18 cellular contexts compared by ENCODE assay signal in the genomic region with DNA sequence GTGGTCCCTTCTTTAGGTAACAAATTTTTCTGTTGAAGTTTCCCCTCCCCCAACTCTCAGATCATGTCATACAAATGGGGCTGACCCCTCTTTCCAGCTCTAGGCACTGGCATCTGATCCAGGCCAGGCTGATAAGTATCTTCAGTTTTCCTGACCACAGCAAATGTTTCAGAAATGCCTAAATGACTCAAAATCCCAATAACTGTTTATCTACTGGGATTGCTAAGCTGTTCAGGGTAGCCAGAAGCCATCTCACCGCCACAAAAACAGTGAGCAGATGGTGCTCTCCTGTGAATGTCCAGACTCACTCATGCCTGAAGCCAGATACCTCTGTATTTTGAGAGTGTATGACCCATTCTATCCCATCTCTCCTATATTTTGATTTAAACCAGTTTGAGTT. TPM values are rescaled to one million over a fixed set of nuclear protein-coding genes. Genes with fewer than 3 reads are reported as not detected.
"Had no signal": no experiment of that assay in that cellular context is flagged by ENCODE, and none has a peak within 500 bp of the region (broad histone marks: within the 10 kb centered on the region; RNA-seq: fewer than 3 reads in every experiment).

No MANE protein-coding gene starts in this region.

- H3K4me3 ChIP-seq: breast epithelium, esophagus squamous epithelium, heart right ventricle, psoas muscle, right lobe of liver, spleen had no signal

- H3K4me1 Mint-ChIP-seq: activated naive CD4-positive, alpha-beta T cell treated with anti-CD3 and anti-CD28 coated beads, Interleukin-2, amount 50 U/mL, for 24 hours; naive thymus-derived CD4-positive, alpha-beta T cell; stimulated activated memory B cell treated with anti-CD40 and anti-IgM and Interleukin-4, amounts not matched to agents 10 μg/mL and 1 μg/mL and 100 μg/mL, for 72 hours had no signal

- H3K27me3 Mint-ChIP-seq: stimulated activated memory B cell treated with anti-CD40 and anti-IgM and Interleukin-4, amounts not matched to agents 10 μg/mL and 1 μg/mL and 100 μg/mL, for 72 hours had no signal

- FAIRE-seq: frontal cortex, islet of Langerhans had no signal

- H3K9me3 Mint-ChIP-seq: activated naive CD4-positive, alpha-beta T cell treated with anti-CD3 and anti-CD28 coated beads, Interleukin-2, amount 50 U/mL, for 24 hours; stimulated activated memory B cell treated with anti-CD40 and anti-IgM and Interleukin-4, amounts not matched to agents 10 μg/mL and 1 μg/mL and 100 μg/mL, for 72 hours had no signal

- H3K36me3 ChIP-seq: breast epithelium, esophagus squamous epithelium, heart right ventricle, right lobe of liver, spleen had no signal

- H3K36me3 Mint-ChIP-seq: activated naive CD4-positive, alpha-beta T cell treated with anti-CD3 and anti-CD28 coated beads, Interleukin-2, amount 50 U/mL, for 24 hours; stimulated activated memory B cell treated with anti-CD40 and anti-IgM and Interleukin-4, amounts not matched to agents 10 μg/mL and 1 μg/mL and 100 μg/mL, for 72 hours had no signal

- H3K27ac Mint-ChIP-seq: activated naive CD4-positive, alpha-beta T cell treated with anti-CD3 and anti-CD28 coated beads, Interleukin-2, amount 50 U/mL, for 24 hours; naive thymus-derived CD4-positive, alpha-beta T cell; stimulated activated memory B cell treated with anti-CD40 and anti-IgM and Interleukin-4, amounts not matched to agents 10 μg/mL and 1 μg/mL and 100 μg/mL, for 72 hours had no signal

- H3K4me3 Mint-ChIP-seq: activated naive CD4-positive, alpha-beta T cell treated with anti-CD3 and anti-CD28 coated beads, Interleukin-2, amount 50 U/mL, for 24 hours; naive thymus-derived CD4-positive, alpha-beta T cell; stimulated activated memory B cell treated with anti-CD40 and anti-IgM and Interleukin-4, amounts not matched to agents 10 μg/mL and 1 μg/mL and 100 μg/mL, for 72 hours had no signal

- H3K27me3 ChIP-seq: breast epithelium, esophagus squamous epithelium, heart right ventricle, right lobe of liver, spleen had no signal

- DNase-seq: activated CD4-positive, alpha-beta T cell treated with anti-CD3 and anti-CD28 coated beads, Interleukin-2, amount 50 U/mL, for 4 hours; activated CD4-positive, CD25-positive, alpha-beta regulatory T cell; activated T-cell treated with anti-CD3 and anti-CD28 coated beads, Interleukin-2, amount 50 U/mL, for 1 hour; amygdala; esophagus squamous epithelium; heart right ventricle; mammary epithelial cell; naive thymus-derived CD4-positive, alpha-beta T cell; psoas muscle; right lobe of liver; spleen; stimulated activated CD4-positive, alpha-beta T cell treated with anti-CD3 and anti-CD28 coated beads, Interleukin-1b, Interleukin-23, amount 100 ng/mL, for 48 hours; trophoblast cell had no signal

RNA-seq across cellular contexts. Expression of gene SLIT3, which starts 49.3 kb away (rescaled TPM):
- polyA plus RNA-seq: naive thymus-derived CD4-positive, alpha-beta T cell had no signal
